ENCODE assay signal across 1 cellular context in the genomic region with DNA sequence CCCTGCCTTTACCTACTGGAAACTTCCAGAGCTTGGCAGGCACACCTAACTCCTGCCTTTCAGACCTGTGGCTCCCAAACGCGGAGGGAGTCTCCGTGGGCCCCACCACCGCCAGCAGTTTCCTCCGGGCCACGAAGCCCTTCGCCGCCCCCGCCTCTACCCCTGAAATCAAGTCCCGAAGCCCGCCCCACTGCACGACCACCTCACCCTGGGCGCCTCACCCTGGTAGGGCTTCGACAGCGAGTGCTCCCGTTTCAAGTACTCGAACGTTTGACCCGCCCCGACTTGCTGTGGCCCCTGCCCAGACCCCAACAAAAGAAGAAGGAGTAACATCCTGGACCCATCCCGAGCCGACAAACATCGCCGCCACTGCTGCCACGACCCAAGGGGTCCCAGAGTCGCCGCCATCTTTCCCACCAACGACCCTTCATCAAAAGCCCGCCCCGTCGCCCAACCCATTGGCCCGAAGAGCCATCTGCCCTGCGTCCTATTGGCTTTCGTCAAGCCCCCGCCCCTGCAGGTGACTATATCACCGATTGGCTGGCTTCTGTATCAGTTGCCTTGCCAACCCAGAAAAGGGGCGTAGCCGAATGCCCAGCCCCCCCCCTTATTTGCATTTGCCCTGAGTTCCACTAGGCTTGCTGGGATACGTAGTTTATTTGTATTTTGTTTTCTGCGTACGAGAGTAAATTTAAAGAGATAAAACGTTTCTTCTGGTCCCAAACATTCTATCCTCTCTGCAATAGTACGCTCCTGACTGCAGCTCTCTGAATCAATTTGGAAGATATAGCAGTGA.
TF ChIP-seq lines count a peak whose summit lies in the region.

A gene with protein sequence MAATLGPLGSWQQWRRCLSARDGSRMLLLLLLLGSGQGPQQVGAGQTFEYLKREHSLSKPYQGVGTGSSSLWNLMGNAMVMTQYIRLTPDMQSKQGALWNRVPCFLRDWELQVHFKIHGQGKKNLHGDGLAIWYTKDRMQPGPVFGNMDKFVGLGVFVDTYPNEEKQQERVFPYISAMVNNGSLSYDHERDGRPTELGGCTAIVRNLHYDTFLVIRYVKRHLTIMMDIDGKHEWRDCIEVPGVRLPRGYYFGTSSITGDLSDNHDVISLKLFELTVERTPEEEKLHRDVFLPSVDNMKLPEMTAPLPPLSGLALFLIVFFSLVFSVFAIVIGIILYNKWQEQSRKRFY (minus strand): TSS at position 432 of the 796 bp plus-strand sequence. CDS start 24 bp downstream, at position 408.

TF ChIP-seq in HepG2, 621 proteins besides CTCF, POLR2A, EP300 and RAD21 (continued from another document):
- TF ChIP-seq, protein P1, sequence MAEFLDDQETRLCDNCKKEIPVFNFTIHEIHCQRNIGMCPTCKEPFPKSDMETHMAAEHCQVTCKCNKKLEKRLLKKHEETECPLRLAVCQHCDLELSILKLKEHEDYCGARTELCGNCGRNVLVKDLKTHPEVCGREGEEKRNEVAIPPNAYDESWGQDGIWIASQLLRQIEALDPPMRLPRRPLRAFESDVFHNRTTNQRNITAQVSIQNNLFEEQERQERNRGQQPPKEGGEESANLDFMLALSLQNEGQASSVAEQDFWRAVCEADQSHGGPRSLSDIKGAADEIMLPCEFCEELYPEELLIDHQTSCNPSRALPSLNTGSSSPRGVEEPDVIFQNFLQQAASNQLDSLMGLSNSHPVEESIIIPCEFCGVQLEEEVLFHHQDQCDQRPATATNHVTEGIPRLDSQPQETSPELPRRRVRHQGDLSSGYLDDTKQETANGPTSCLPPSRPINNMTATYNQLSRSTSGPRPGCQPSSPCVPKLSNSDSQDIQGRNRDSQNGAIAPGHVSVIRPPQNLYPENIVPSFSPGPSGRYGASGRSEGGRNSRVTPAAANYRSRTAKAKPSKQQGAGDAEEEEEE (CRISPR knock-in tag; IDR thresholded peaks at IDR 0.05; ENCODE audit: borderline replicate concordance), result no peak
- TF ChIP-seq POGZ (CRISPR knock-in tag; IDR thresholded peaks at IDR 0.05), result peak; percentile 74
- peak; percentile 35; the same call in 1 of the 2 replicates for TF ChIP-seq ZNF788 (CRISPR knock-in tag; IDR thresholded peaks at IDR 0.05; ENCODE audit: borderline replicate concordance)
- TF ChIP-seq MTF1 (CRISPR knock-in tag; IDR thresholded peaks at IDR 0.05), result 0 out of 2 replicates have a peak, but pooled peaks have one; percentile 33
- TF ChIP-seq AGO2 (optimal IDR thresholded peaks at IDR 0.05; ENCODE audit: low read depth, low read length), result peak; percentile 21
- no peak for TF ChIP-seq RXRB (CRISPR knock-in tag; IDR thresholded peaks at IDR 0.05; ENCODE audit: borderline replicate concordance)
- TF ChIP-seq, protein P2, sequence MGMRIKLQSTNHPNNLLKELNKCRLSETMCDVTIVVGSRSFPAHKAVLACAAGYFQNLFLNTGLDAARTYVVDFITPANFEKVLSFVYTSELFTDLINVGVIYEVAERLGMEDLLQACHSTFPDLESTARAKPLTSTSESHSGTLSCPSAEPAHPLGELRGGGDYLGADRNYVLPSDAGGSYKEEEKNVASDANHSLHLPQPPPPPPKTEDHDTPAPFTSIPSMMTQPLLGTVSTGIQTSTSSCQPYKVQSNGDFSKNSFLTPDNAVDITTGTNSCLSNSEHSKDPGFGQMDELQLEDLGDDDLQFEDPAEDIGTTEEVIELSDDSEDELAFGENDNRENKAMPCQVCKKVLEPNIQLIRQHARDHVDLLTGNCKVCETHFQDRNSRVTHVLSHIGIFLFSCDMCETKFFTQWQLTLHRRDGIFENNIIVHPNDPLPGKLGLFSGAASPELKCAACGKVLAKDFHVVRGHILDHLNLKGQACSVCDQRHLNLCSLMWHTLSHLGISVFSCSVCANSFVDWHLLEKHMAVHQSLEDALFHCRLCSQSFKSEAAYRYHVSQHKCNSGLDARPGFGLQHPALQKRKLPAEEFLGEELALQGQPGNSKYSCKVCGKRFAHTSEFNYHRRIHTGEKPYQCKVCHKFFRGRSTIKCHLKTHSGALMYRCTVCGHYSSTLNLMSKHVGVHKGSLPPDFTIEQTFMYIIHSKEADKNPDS (CRISPR knock-in tag; IDR thresholded peaks at IDR 0.05), result no peak
- TF ChIP-seq, protein P3, sequence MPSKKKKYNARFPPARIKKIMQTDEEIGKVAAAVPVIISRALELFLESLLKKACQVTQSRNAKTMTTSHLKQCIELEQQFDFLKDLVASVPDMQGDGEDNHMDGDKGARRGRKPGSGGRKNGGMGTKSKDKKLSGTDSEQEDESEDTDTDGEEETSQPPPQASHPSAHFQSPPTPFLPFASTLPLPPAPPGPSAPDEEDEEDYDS (CRISPR knock-in tag; IDR thresholded peaks at IDR 0.05), result peak; percentile 83
- TF ChIP-seq, protein P4, sequence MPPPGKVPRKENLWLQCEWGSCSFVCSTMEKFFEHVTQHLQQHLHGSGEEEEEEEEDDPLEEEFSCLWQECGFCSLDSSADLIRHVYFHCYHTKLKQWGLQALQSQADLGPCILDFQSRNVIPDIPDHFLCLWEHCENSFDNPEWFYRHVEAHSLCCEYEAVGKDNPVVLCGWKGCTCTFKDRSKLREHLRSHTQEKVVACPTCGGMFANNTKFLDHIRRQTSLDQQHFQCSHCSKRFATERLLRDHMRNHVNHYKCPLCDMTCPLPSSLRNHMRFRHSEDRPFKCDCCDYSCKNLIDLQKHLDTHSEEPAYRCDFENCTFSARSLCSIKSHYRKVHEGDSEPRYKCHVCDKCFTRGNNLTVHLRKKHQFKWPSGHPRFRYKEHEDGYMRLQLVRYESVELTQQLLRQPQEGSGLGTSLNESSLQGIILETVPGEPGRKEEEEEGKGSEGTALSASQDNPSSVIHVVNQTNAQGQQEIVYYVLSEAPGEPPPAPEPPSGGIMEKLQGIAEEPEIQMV (CRISPR knock-in tag; IDR thresholded peaks at IDR 0.05; ENCODE audit: low read depth), result peak; percentile 74
- TF ChIP-seq, protein P5, sequence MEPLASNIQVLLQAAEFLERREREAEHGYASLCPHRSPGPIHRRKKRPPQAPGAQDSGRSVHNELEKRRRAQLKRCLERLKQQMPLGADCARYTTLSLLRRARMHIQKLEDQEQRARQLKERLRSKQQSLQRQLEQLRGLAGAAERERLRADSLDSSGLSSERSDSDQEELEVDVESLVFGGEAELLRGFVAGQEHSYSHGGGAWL (CRISPR knock-in tag; IDR thresholded peaks at IDR 0.05), result peak; percentile 74; the same call in 1 of the 2 replicates
- no peak for TF ChIP-seq ZBTB1 (CRISPR knock-in tag; IDR thresholded peaks at IDR 0.05; ENCODE audit: borderline replicate concordance)
- TF ChIP-seq EED (CRISPR knock-in tag; IDR thresholded peaks at IDR 0.05), result no peak
- no peak for TF ChIP-seq SRSF4 (IDR thresholded peaks at IDR 0.05; ENCODE audit: low read depth, low read length, poor library complexity, severe bottlenecking)
- TF ChIP-seq, protein P6, sequence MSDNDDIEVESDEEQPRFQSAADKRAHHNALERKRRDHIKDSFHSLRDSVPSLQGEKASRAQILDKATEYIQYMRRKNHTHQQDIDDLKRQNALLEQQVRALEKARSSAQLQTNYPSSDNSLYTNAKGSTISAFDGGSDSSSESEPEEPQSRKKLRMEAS (IDR thresholded peaks at IDR 0.05), result peak; percentile 50
- peak; percentile 25; the same call in 1 of the 2 replicates for TF ChIP-seq SRY (CRISPR knock-in tag; IDR thresholded peaks at IDR 0.05)
- TF ChIP-seq, protein P7, sequence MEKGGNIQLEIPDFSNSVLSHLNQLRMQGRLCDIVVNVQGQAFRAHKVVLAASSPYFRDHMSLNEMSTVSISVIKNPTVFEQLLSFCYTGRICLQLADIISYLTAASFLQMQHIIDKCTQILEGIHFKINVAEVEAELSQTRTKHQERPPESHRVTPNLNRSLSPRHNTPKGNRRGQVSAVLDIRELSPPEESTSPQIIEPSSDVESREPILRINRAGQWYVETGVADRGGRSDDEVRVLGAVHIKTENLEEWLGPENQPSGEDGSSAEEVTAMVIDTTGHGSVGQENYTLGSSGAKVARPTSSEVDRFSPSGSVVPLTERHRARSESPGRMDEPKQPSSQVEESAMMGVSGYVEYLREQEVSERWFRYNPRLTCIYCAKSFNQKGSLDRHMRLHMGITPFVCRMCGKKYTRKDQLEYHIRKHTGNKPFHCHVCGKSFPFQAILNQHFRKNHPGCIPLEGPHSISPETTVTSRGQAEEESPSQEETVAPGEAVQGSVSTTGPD (CRISPR knock-in tag; IDR thresholded peaks at IDR 0.05), result no peak
- no peak; the same call in 1 of the 2 replicates for TF ChIP-seq ELF1 (CRISPR knock-in tag; IDR thresholded peaks at IDR 0.05)
- TF ChIP-seq, protein P8, sequence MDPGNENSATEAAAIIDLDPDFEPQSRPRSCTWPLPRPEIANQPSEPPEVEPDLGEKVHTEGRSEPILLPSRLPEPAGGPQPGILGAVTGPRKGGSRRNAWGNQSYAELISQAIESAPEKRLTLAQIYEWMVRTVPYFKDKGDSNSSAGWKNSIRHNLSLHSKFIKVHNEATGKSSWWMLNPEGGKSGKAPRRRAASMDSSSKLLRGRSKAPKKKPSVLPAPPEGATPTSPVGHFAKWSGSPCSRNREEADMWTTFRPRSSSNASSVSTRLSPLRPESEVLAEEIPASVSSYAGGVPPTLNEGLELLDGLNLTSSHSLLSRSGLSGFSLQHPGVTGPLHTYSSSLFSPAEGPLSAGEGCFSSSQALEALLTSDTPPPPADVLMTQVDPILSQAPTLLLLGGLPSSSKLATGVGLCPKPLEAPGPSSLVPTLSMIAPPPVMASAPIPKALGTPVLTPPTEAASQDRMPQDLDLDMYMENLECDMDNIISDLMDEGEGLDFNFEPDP (CRISPR knock-in tag; conservative IDR thresholded peaks at IDR 0.05), result no peak
- TF ChIP-seq ZSCAN25 (CRISPR knock-in tag; IDR thresholded peaks at IDR 0.05), result 0 out of 2 replicates have a peak, but pooled peaks have one; percentile 18
- 0 out of 2 replicates have a peak, but pooled peaks have one; percentile 40 for TF ChIP-seq ZNF317 (CRISPR knock-in tag; IDR thresholded peaks at IDR 0.05)
- TF ChIP-seq, protein P9, sequence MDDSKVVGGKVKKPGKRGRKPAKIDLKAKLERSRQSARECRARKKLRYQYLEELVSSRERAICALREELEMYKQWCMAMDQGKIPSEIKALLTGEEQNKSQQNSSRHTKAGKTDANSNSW (CRISPR knock-in tag; IDR thresholded peaks at IDR 0.05; ENCODE audit: borderline replicate concordance), result 0 out of 2 replicates have a peak, but pooled peaks have one; percentile 77
- TF ChIP-seq, protein P10, sequence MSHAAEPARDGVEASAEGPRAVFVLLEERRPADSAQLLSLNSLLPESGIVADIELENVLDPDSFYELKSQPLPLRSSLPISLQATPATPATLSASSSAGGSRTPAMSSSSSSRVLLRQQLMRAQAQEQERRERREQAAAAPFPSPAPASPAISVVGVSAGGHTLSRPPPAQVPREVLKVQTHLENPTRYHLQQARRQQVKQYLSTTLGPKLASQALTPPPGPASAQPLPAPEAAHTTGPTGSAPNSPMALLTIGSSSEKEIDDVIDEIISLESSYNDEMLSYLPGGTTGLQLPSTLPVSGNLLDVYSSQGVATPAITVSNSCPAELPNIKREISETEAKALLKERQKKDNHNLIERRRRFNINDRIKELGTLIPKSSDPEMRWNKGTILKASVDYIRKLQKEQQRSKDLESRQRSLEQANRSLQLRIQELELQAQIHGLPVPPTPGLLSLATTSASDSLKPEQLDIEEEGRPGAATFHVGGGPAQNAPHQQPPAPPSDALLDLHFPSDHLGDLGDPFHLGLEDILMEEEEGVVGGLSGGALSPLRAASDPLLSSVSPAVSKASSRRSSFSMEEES (CRISPR knock-in tag; IDR thresholded peaks at IDR 0.05), result no peak
- TF ChIP-seq ZNF724P (CRISPR knock-in tag; IDR thresholded peaks at IDR 0.05; ENCODE audit: borderline replicate concordance), result no peak
- TF ChIP-seq, protein P11, sequence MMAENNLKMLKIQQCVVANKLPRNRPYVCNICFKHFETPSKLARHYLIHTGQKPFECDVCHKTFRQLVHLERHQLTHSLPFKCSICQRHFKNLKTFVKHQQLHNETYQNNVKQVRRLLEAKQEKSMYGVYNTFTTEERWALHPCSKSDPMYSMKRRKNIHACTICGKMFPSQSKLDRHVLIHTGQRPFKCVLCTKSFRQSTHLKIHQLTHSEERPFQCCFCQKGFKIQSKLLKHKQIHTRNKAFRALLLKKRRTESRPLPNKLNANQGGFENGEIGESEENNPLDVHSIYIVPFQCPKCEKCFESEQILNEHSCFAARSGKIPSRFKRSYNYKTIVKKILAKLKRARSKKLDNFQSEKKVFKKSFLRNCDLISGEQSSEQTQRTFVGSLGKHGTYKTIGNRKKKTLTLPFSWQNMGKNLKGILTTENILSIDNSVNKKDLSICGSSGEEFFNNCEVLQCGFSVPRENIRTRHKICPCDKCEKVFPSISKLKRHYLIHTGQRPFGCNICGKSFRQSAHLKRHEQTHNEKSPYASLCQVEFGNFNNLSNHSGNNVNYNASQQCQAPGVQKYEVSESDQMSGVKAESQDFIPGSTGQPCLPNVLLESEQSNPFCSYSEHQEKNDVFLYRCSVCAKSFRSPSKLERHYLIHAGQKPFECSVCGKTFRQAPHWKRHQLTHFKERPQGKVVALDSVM (CRISPR knock-in tag; IDR thresholded peaks at IDR 0.05), result no peak
- no peak for TF ChIP-seq MEIS2 (CRISPR knock-in tag; IDR thresholded peaks at IDR 0.05)
- no peak for TF ChIP-seq JUND (CRISPR knock-in tag; IDR thresholded peaks at IDR 0.05)
- no peak for TF ChIP-seq ATM (IDR thresholded peaks at IDR 0.05; ENCODE audit: borderline replicate concordance)
- TF ChIP-seq ZFP37 (CRISPR knock-in tag; IDR thresholded peaks at IDR 0.05; ENCODE audit: borderline replicate concordance), result no peak
- TF ChIP-seq, protein P12, sequence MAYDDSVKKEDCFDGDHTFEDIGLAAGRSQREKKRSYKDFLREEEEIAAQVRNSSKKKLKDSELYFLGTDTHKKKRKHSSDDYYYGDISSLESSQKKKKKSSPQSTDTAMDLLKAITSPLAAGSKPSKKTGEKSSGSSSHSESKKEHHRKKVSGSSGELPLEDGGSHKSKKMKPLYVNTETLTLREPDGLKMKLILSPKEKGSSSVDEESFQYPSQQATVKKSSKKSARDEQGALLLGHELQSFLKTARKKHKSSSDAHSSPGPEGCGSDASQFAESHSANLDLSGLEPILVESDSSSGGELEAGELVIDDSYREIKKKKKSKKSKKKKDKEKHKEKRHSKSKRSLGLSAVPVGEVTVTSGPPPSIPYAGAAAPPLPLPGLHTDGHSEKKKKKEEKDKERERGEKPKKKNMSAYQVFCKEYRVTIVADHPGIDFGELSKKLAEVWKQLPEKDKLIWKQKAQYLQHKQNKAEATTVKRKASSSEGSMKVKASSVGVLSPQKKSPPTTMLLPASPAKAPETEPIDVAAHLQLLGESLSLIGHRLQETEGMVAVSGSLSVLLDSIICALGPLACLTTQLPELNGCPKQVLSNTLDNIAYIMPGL (CRISPR knock-in tag; IDR thresholded peaks at IDR 0.05; ENCODE audit: borderline replicate concordance in 1 of 2, low read depth in 1 of 2), result peak in 1 of 2 experiments; percentile 84; a peak in 2 of 4 replicates
- peak; percentile 97 for TF ChIP-seq THAP11 (CRISPR knock-in tag; IDR thresholded peaks at IDR 0.05)
